In genomic region chr2:61266653-61267505, GRCh38 we compare ENCODE assay signal across 19 cellular contexts.
DNase-seq lines count a peak whose midpoint lies in the region; ATAC-seq and TF ChIP-seq lines count a peak whose summit lies in the region.
"Had no signal": no experiment of that assay in that cellular context is flagged by ENCODE, and none has a peak within 500 bp of the region (broad histone marks: within the 10 kb centered on the region; RNA-seq: fewer than 3 reads in every experiment).

No MANE protein-coding gene starts in this region.

- no peak overlapping the region for H2BK12ac ChIP-seq in trophoblast cell (ENCODE audit: low read length)

- H3K4me2 ChIP-seq in trophoblast cell (ENCODE audit: low read length): no peak overlapping the region
- H3K4me2 ChIP-seq: BLaER1 treated with 17β-estradiol and CSF1 and Interleukin-3, amounts not matched to agents 10 nM and 100 nM had no signal

- WGBS in trophoblast cell (ENCODE audit: extremely low coverage, insufficient coverage, insufficient read length): 100% methylated on average over 1 of the region's 7 CpGs

- H3K18ac ChIP-seq in trophoblast cell (ENCODE audit: low read length): no peak overlapping the region

- DNase-seq in HuH-7 (ENCODE audit: low spot score): peak; percentile 25
- DNase-seq in WTC11 (ENCODE audit: low spot score): no peak
- no peak for DNase-seq in left colon
- DNase-seq in trophoblast cell: peak; percentile 32 to 72
- no peak for DNase-seq in hippocampal formation (lab: John Stamatoyannopoulos, UW)
- DNase-seq in NCI-H2107 treated with DMSO at 0.1 percent for 48 hours (lab: John Stamatoyannopoulos, UW; ENCODE audit: unreplicated experiment): no peak
- no peak for DNase-seq in RPMI8226
- DNase-seq in NCI-H2171 (lab: John Stamatoyannopoulos, UW): no peak
- DNase-seq: CD8-positive, alpha-beta memory T cell; DMS79; H7; HFFc6; NCI-H1105; NCI-H1694 treated with DMSO at 0.1 percent for 48 hours; NCI-H2227 treated with DMSO at 0.1 percent for 48 hours; NCI-H510A treated with DMSO at 0.1 percent for 48 hours; NCI-H82 had no signal

- H3K4me1 Mint-ChIP-seq in WTC11: no peaks in the 10 kb centered on the region
- H3K4me1 Mint-ChIP-seq: CD8-positive, alpha-beta memory T cell had no signal

- ATAC-seq in WTC11: no peak
- ATAC-seq in left colon: peak; percentile 40

- no peak overlapping the region for H4K12ac ChIP-seq in trophoblast cell (ENCODE audit: low read depth, low read length)

- no peak overlapping the region for H2AFZ ChIP-seq in trophoblast cell (ENCODE audit: insufficient read depth, low read length, poor library complexity)

- no peaks in the 10 kb centered on the region for H3K4me1 ChIP-seq in trophoblast cell (ENCODE audit: control insufficient read depth in 1 of 2, insufficient read depth in 2 of 2, low read length in 2 of 2)
- H3K4me1 ChIP-seq: BLaER1 treated with 17β-estradiol and CSF1 and Interleukin-3, amounts not matched to agents 10 nM and 100 nM had no signal

- TF ChIP-seq CTCF in WTC11 (IDR thresholded peaks at IDR 0.05): no peak

- H3K9me3 ChIP-seq in trophoblast cell (ENCODE audit: insufficient read depth, low read depth, low read length): no peaks in the 10 kb centered on the region
- H3K9me3 ChIP-seq: BLaER1 treated with 17β-estradiol and CSF1 and Interleukin-3, amounts not matched to agents 10 nM and 100 nM had no signal

- H3K4ac ChIP-seq in trophoblast cell (ENCODE audit: low read depth, low read length): no peak overlapping the region

- no peak overlapping the region for H2AK5ac ChIP-seq in trophoblast cell (ENCODE audit: low read length)

- H3K79me2 ChIP-seq in trophoblast cell (ENCODE audit: control insufficient read depth, insufficient read depth, low read length, poor library complexity): no peaks in the 10 kb centered on the region

- H3K27me3 ChIP-seq in trophoblast cell (ENCODE audit: insufficient read depth, low read length): no peaks in the 10 kb centered on the region
- H3K27me3 ChIP-seq: BLaER1 treated with 17β-estradiol and CSF1 and Interleukin-3, amounts not matched to agents 10 nM and 100 nM had no signal

- H3K27ac Mint-ChIP-seq in WTC11: peak overlapping the region; percentile 29; the same call in 1 of the 2 replicates
- H3K27ac Mint-ChIP-seq: CD8-positive, alpha-beta memory T cell; HFFc6 had no signal

- no peak overlapping the region for H3K23ac ChIP-seq in trophoblast cell (ENCODE audit: low read length)

- no peak overlapping the region for H3K4me3 Mint-ChIP-seq in WTC11
- H3K4me3 Mint-ChIP-seq: CD8-positive, alpha-beta memory T cell; HFFc6 had no signal

- no peaks in the 10 kb centered on the region for H3K27me3 Mint-ChIP-seq in WTC11 (ENCODE audit: low read depth)
- H3K27me3 Mint-ChIP-seq: CD8-positive, alpha-beta memory T cell had no signal

- H3K79me1 ChIP-seq in trophoblast cell (ENCODE audit: low read length): no peaks in the 10 kb centered on the region

- no peak overlapping the region for H4K8ac ChIP-seq in trophoblast cell (ENCODE audit: low read depth, low read length)

- H2BK5ac ChIP-seq in trophoblast cell (ENCODE audit: low read depth, low read length, poor library complexity): no peak overlapping the region

- H3K36me3 ChIP-seq in trophoblast cell (ENCODE audit: control insufficient read depth in 1 of 2, insufficient read depth in 2 of 2, low read length in 2 of 2): peaks cover 8 to 14% of the 10 kb centered on the region in 2 experiments

- H3K36me3 Mint-ChIP-seq in WTC11: peaks cover 21% of the 10 kb centered on the region

- intact Hi-C loops in left colon (cut with DNase I, micrococcal nuclease): no loop called here

- no peaks in the 10 kb centered on the region for H3K9me3 Mint-ChIP-seq in WTC11
- H3K9me3 Mint-ChIP-seq: CD8-positive, alpha-beta memory T cell had no signal

- H2BK120ac ChIP-seq in trophoblast cell (ENCODE audit: insufficient read depth, low read length, poor library complexity): no peak overlapping the region

- no peak overlapping the region for H3K4me3 ChIP-seq in trophoblast cell (ENCODE audit: low read depth, low read length)
- H3K4me3 ChIP-seq: BLaER1 treated with 17β-estradiol and CSF1 and Interleukin-3, amounts not matched to agents 10 nM and 100 nM had no signal

- H3K14ac ChIP-seq in trophoblast cell (ENCODE audit: low read length): no peak overlapping the region

- H3K9ac ChIP-seq in trophoblast cell (ENCODE audit: low read length): no peak overlapping the region
- H3K9ac ChIP-seq: BLaER1 treated with 17β-estradiol and CSF1 and Interleukin-3, amounts not matched to agents 10 nM and 100 nM had no signal

- no peak overlapping the region for H3K27ac ChIP-seq in trophoblast cell (ENCODE audit: low read depth, low read length)
- H3K27ac ChIP-seq: BLaER1 treated with 17β-estradiol and CSF1 and Interleukin-3, amounts not matched to agents 10 nM and 100 nM; HL-60 had no signal

- H4K91ac ChIP-seq in trophoblast cell (ENCODE audit: low read depth, low read length): no peak overlapping the region

- POLR2A ChIA-PET in WTC11 (lab: Charles Lee): no interaction called here

- CTCF ChIA-PET in WTC11 (lab: Charles Lee): no interaction called here

TF ChIP-seq in WTC11, 78 proteins besides CTCF, POLR2A, EP300 and RAD21:
- TF ChIP-seq ATF2 (CRISPR knock-in tag; IDR thresholded peaks at IDR 0.05; ENCODE audit: borderline replicate concordance, low read depth): no peak
- TF ChIP-seq ZNF416 (CRISPR knock-in tag; IDR thresholded peaks at IDR 0.05): no peak
- no peak for TF ChIP-seq ERG (CRISPR knock-in tag; IDR thresholded peaks at IDR 0.05)
- TF ChIP-seq KAT7 (CRISPR knock-in tag; IDR thresholded peaks at IDR 0.05; ENCODE audit: borderline replicate concordance): no peak
- TF ChIP-seq JAZF1 (CRISPR knock-in tag; IDR thresholded peaks at IDR 0.05): no peak
- no peak for TF ChIP-seq ELF4 (CRISPR knock-in tag; IDR thresholded peaks at IDR 0.05; ENCODE audit: low read depth)
- no peak for TF ChIP-seq MAX (CRISPR knock-in tag; IDR thresholded peaks at IDR 0.05)
- TF ChIP-seq E2F4 (CRISPR knock-in tag; IDR thresholded peaks at IDR 0.05; ENCODE audit: borderline replicate concordance, low read depth): no peak
- no peak for TF ChIP-seq CREM (CRISPR knock-in tag; IDR thresholded peaks at IDR 0.05)

Comparison
In these comparisons a context has a peak if more than half of its experiments do, and no peak if none do; other contexts are left out.
1. DNase-seq: peak in HuH-7 (single experiment) and trophoblast cell (2 of 2); none in WTC11 (single experiment), left colon (0 of 2), hippocampal formation (0 of 2), NCI-H2107 treated with DMSO at 0.1 percent for 48 hours (single experiment), RPMI8226 (single experiment) and NCI-H2171 (single experiment).